2 cellular contexts compared by ENCODE assay signal in the genomic region with DNA sequence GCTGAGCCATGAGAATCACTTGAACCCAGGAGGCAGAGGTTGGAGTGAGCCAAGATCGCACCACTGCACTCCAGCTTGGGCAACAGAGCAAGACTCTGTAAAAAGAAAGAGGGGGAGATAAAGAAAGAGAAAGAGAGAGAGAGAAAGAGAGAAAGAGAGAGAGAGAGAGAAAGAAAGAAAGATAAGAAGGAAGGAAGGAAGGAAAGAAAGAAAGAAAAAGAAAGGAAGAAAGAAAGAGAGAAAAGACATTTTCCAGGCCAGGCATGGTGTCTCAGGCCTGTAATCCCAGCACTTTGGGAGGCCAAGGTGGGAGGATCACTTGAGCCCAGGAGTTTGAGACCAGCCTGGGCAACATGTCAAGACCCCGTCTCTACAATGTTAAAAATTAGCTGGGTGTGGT. TPM values are rescaled to one million over a fixed set of nuclear protein-coding genes. Genes with fewer than 3 reads are reported as not detected.
"Had no signal": no experiment of that assay in that cellular context is flagged by ENCODE, and none has a peak within 500 bp of the region (broad histone marks: within the 10 kb centered on the region; RNA-seq: fewer than 3 reads in every experiment).

No MANE protein-coding gene starts in this region.

RNA-seq across cellular contexts. Expression of a gene that starts 30.5 kb away (rescaled TPM):
- total RNA-seq: OCI-LY7, PC-9 had no signal
